ENCODE assay signal across 1 cellular context in the genomic region with DNA sequence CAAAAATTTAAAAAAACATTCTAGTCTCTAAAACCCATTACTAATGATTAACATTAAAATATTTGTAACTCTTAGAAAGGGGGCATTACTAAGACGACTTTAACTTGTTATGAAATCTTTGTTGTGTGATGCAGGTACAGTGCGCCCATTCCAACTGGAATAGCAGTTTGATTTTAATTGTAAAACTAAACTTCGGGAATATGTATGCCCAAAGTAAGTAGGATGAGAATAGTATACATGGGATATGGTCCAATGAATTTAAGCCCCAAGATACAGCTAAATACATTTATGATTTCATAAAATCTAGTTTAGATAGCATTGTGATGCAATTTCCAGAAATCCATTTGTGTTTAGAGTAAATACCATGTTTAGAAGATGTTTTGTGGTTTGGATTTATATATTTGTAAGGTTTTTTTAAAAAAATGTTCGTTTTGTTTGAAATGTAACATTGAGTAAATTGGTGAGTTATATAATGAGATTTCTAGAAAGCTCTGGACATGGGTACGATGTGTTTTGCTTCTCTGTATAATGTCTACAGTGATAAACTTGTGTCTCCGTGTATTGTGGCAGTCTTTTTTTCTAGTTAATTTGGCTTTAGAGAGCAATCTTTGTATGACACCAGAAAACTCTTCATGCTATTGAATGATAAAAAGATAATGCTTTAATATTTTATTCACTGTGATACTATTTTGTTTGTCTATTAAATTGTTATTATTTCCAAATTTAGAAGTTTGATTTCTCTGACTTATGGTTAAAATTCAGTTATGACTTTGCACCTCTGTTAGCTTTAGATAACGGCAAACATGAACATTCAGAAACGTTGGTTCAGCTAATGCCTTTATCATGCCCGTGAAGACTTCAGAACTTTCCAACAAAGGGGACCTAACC.
TF ChIP-seq lines count a peak whose summit lies in the region.

No MANE protein-coding gene starts in this region.

TF ChIP-seq in K562, 482 proteins besides CTCF, POLR2A, EP300 and RAD21 (continued from another document and continues in another):
- TF ChIP-seq, protein P1, sequence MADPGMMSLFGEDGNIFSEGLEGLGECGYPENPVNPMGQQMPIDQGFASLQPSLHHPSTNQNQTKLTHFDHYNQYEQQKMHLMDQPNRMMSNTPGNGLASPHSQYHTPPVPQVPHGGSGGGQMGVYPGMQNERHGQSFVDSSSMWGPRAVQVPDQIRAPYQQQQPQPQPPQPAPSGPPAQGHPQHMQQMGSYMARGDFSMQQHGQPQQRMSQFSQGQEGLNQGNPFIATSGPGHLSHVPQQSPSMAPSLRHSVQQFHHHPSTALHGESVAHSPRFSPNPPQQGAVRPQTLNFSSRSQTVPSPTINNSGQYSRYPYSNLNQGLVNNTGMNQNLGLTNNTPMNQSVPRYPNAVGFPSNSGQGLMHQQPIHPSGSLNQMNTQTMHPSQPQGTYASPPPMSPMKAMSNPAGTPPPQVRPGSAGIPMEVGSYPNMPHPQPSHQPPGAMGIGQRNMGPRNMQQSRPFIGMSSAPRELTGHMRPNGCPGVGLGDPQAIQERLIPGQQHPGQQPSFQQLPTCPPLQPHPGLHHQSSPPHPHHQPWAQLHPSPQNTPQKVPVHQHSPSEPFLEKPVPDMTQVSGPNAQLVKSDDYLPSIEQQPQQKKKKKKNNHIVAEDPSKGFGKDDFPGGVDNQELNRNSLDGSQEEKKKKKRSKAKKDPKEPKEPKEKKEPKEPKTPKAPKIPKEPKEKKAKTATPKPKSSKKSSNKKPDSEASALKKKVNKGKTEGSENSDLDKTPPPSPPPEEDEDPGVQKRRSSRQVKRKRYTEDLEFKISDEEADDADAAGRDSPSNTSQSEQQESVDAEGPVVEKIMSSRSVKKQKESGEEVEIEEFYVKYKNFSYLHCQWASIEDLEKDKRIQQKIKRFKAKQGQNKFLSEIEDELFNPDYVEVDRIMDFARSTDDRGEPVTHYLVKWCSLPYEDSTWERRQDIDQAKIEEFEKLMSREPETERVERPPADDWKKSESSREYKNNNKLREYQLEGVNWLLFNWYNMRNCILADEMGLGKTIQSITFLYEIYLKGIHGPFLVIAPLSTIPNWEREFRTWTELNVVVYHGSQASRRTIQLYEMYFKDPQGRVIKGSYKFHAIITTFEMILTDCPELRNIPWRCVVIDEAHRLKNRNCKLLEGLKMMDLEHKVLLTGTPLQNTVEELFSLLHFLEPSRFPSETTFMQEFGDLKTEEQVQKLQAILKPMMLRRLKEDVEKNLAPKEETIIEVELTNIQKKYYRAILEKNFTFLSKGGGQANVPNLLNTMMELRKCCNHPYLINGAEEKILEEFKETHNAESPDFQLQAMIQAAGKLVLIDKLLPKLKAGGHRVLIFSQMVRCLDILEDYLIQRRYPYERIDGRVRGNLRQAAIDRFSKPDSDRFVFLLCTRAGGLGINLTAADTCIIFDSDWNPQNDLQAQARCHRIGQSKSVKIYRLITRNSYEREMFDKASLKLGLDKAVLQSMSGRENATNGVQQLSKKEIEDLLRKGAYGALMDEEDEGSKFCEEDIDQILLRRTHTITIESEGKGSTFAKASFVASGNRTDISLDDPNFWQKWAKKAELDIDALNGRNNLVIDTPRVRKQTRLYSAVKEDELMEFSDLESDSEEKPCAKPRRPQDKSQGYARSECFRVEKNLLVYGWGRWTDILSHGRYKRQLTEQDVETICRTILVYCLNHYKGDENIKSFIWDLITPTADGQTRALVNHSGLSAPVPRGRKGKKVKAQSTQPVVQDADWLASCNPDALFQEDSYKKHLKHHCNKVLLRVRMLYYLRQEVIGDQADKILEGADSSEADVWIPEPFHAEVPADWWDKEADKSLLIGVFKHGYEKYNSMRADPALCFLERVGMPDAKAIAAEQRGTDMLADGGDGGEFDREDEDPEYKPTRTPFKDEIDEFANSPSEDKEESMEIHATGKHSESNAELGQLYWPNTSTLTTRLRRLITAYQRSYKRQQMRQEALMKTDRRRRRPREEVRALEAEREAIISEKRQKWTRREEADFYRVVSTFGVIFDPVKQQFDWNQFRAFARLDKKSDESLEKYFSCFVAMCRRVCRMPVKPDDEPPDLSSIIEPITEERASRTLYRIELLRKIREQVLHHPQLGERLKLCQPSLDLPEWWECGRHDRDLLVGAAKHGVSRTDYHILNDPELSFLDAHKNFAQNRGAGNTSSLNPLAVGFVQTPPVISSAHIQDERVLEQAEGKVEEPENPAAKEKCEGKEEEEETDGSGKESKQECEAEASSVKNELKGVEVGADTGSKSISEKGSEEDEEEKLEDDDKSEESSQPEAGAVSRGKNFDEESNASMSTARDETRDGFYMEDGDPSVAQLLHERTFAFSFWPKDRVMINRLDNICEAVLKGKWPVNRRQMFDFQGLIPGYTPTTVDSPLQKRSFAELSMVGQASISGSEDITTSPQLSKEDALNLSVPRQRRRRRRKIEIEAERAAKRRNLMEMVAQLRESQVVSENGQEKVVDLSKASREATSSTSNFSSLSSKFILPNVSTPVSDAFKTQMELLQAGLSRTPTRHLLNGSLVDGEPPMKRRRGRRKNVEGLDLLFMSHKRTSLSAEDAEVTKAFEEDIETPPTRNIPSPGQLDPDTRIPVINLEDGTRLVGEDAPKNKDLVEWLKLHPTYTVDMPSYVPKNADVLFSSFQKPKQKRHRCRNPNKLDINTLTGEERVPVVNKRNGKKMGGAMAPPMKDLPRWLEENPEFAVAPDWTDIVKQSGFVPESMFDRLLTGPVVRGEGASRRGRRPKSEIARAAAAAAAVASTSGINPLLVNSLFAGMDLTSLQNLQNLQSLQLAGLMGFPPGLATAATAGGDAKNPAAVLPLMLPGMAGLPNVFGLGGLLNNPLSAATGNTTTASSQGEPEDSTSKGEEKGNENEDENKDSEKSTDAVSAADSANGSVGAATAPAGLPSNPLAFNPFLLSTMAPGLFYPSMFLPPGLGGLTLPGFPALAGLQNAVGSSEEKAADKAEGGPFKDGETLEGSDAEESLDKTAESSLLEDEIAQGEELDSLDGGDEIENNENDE (IDR thresholded peaks at IDR 0.05; ENCODE audit: low read depth, low read length) = no peak
- no peak for TF ChIP-seq DDX20 (tag; IDR thresholded peaks at IDR 0.05; ENCODE audit: low read depth)
- TF ChIP-seq KHSRP (IDR thresholded peaks at IDR 0.05) = no peak
- TF ChIP-seq BRF1 (IDR thresholded peaks at IDR 0.05; ENCODE audit: borderline replicate concordance, extremely low read depth, insufficient read length) = no peak
- TF ChIP-seq ZNF436 (CRISPR knock-in tag; IDR thresholded peaks at IDR 0.05) = no peak
- TF ChIP-seq, protein P2, sequence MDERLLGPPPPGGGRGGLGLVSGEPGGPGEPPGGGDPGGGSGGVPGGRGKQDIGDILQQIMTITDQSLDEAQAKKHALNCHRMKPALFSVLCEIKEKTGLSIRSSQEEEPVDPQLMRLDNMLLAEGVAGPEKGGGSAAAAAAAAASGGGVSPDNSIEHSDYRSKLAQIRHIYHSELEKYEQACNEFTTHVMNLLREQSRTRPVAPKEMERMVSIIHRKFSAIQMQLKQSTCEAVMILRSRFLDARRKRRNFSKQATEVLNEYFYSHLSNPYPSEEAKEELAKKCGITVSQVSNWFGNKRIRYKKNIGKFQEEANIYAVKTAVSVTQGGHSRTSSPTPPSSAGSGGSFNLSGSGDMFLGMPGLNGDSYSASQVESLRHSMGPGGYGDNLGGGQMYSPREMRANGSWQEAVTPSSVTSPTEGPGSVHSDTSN (CRISPR knock-in tag; IDR thresholded peaks at IDR 0.05; ENCODE audit: low read depth) = no peak
- TF ChIP-seq, protein P2 (tag; conservative IDR thresholded peaks at IDR 0.05; ENCODE audit: low read depth) = no peak
- 0 out of 2 replicates have a peak, but pooled peaks have one; percentile 5 for TF ChIP-seq RAD51 (IDR thresholded peaks at IDR 0.05; ENCODE audit: borderline replicate concordance, low read depth)
- TF ChIP-seq CCNT2 (IDR thresholded peaks at IDR 0.05; ENCODE audit: borderline replicate concordance, extremely low read depth, insufficient read length, low read depth, low read length) = peak; percentile 68
- TF ChIP-seq NR4A1 (CRISPR knock-in tag; IDR thresholded peaks at IDR 0.05) = no peak
- no peak; the same call in 1 of the 2 replicates for TF ChIP-seq NR4A1 (tag; IDR thresholded peaks at IDR 0.05)
- TF ChIP-seq, protein P3, sequence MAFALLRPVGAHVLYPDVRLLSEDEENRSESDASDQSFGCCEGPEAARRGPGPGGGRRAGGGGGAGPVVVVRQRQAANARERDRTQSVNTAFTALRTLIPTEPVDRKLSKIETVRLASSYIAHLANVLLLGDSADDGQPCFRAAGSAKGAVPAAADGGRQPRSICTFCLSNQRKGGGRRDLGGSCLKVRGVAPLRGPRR (CRISPR knock-in tag; IDR thresholded peaks at IDR 0.05) = no peak
- TF ChIP-seq, protein P4, sequence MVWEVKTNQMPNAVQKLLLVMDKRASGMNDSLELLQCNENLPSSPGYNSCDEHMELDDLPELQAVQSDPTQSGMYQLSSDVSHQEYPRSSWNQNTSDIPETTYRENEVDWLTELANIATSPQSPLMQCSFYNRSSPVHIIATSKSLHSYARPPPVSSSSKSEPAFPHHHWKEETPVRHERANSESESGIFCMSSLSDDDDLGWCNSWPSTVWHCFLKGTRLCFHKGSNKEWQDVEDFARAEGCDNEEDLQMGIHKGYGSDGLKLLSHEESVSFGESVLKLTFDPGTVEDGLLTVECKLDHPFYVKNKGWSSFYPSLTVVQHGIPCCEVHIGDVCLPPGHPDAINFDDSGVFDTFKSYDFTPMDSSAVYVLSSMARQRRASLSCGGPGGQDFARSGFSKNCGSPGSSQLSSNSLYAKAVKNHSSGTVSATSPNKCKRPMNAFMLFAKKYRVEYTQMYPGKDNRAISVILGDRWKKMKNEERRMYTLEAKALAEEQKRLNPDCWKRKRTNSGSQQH (CRISPR knock-in tag; IDR thresholded peaks at IDR 0.05) = no peak
- TF ChIP-seq THRAP3 (IDR thresholded peaks at IDR 0.05; ENCODE audit: borderline replicate concordance) = no peak
- TF ChIP-seq KAT7 (CRISPR knock-in tag; IDR thresholded peaks at IDR 0.05; ENCODE audit: borderline replicate concordance) = no peak
- no peak for TF ChIP-seq MED1 (CRISPR knock-in tag; IDR thresholded peaks at IDR 0.05; ENCODE audit: borderline replicate concordance)
- TF ChIP-seq, protein P5, sequence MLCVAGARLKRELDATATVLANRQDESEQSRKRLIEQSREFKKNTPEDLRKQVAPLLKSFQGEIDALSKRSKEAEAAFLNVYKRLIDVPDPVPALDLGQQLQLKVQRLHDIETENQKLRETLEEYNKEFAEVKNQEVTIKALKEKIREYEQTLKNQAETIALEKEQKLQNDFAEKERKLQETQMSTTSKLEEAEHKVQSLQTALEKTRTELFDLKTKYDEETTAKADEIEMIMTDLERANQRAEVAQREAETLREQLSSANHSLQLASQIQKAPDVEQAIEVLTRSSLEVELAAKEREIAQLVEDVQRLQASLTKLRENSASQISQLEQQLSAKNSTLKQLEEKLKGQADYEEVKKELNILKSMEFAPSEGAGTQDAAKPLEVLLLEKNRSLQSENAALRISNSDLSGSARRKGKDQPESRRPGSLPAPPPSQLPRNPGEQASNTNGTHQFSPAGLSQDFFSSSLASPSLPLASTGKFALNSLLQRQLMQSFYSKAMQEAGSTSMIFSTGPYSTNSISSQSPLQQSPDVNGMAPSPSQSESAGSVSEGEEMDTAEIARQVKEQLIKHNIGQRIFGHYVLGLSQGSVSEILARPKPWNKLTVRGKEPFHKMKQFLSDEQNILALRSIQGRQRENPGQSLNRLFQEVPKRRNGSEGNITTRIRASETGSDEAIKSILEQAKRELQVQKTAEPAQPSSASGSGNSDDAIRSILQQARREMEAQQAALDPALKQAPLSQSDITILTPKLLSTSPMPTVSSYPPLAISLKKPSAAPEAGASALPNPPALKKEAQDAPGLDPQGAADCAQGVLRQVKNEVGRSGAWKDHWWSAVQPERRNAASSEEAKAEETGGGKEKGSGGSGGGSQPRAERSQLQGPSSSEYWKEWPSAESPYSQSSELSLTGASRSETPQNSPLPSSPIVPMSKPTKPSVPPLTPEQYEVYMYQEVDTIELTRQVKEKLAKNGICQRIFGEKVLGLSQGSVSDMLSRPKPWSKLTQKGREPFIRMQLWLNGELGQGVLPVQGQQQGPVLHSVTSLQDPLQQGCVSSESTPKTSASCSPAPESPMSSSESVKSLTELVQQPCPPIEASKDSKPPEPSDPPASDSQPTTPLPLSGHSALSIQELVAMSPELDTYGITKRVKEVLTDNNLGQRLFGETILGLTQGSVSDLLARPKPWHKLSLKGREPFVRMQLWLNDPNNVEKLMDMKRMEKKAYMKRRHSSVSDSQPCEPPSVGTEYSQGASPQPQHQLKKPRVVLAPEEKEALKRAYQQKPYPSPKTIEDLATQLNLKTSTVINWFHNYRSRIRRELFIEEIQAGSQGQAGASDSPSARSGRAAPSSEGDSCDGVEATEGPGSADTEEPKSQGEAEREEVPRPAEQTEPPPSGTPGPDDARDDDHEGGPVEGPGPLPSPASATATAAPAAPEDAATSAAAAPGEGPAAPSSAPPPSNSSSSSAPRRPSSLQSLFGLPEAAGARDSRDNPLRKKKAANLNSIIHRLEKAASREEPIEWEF (CRISPR knock-in tag; IDR thresholded peaks at IDR 0.05) = peak; percentile 83
- TF ChIP-seq JUND (IDR thresholded peaks at IDR 0.05; ENCODE audit: borderline replicate concordance, low read depth, low read length) = peak; percentile 41; the same call in 1 of the 2 replicates
- peak; percentile 40; the same call in 1 of the 3 replicates for TF ChIP-seq JUND (tag; IDR thresholded peaks at IDR 0.05; ENCODE audit: borderline replicate concordance, low read depth, low read length)
- no peak for TF ChIP-seq HNRNPLL (IDR thresholded peaks at IDR 0.05; ENCODE audit: low read depth, low read length, poor library complexity, severe bottlenecking)
- peak; percentile 20; the same call in 1 of the 2 replicates for TF ChIP-seq PTRF (tag; IDR thresholded peaks at IDR 0.05)
- no peak for TF ChIP-seq HEY1 (CRISPR knock-in tag; IDR thresholded peaks at IDR 0.05; ENCODE audit: borderline replicate concordance)
- TF ChIP-seq, protein P6, sequence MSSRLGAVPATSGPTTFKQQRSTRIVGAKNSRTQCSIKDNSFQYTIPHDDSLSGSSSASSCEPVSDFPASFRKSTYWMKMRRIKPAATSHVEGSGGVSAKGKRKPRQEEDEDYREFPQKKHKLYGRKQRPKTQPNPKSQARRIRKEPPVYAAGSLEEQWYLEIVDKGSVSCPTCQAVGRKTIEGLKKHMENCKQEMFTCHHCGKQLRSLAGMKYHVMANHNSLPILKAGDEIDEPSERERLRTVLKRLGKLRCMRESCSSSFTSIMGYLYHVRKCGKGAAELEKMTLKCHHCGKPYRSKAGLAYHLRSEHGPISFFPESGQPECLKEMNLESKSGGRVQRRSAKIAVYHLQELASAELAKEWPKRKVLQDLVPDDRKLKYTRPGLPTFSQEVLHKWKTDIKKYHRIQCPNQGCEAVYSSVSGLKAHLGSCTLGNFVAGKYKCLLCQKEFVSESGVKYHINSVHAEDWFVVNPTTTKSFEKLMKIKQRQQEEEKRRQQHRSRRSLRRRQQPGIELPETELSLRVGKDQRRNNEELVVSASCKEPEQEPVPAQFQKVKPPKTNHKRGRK (tag; IDR thresholded peaks at IDR 0.05) = no peak
- TF ChIP-seq LCOR (CRISPR knock-in tag; IDR thresholded peaks at IDR 0.05) = no peak
- TF ChIP-seq, protein P7, sequence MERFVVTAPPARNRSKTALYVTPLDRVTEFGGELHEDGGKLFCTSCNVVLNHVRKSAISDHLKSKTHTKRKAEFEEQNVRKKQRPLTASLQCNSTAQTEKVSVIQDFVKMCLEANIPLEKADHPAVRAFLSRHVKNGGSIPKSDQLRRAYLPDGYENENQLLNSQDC (CRISPR knock-in tag; IDR thresholded peaks at IDR 0.05) = no peak
